In genomic region chr22:45019861-45020655, GRCh38 we compare ENCODE assay signal across 2 cellular contexts.
TF ChIP-seq lines count a peak whose summit lies in the region.

No MANE protein-coding gene starts in this region.

TF ChIP-seq in HEK293, 187 proteins besides CTCF, POLR2A, EP300 and RAD21:
- no peak for TF ChIP-seq ZBTB49 (tag by site-specific recombination; IDR thresholded peaks at IDR 0.05; ENCODE audit: low read depth)
- TF ChIP-seq PRDM10 (tag by site-specific recombination; IDR thresholded peaks at IDR 0.05), result peak; percentile 61
TF ChIP-seq in HEK293: peak in this region for 1.

TF ChIP-seq in H1, 55 proteins besides CTCF, POLR2A, EP300 and RAD21 (continued from another document):
- TF ChIP-seq SP4 (IDR thresholded peaks at IDR 0.05; ENCODE audit: low read length) (no peak), NRF1 (IDR thresholded peaks at IDR 0.05; ENCODE audit: low read depth, low read length) (no peak), KDM4A (IDR thresholded peaks at IDR 0.05; ENCODE audit: low read depth, low read length, severe bottlenecking) (no peak), SP2 (IDR thresholded peaks at IDR 0.05; ENCODE audit: low read length) (no peak)
